ENCODE assay signal across 8 cellular contexts in genomic region chr12:57604454-57605307, GRCh38. TPM values are rescaled to one million over a fixed set of nuclear protein-coding genes. Genes with fewer than 3 reads are reported as not detected.
DNase-seq lines count a peak whose midpoint lies in the region; ATAC-seq lines count a peak whose summit lies in the region.

Gene DTX3, plus strand, starts transcription at chr12:57604824. Its CDS starts 1,694 bp downstream, at chr12:57606518.

- H3K4me3 ChIP-seq in BLaER1 treated with 17β-estradiol and CSF1 and Interleukin-3, amounts not matched to agents 10 nM and 100 nM = peak within 1 kb of the TSS; percentile 51 to 72 (median 60)
- peak within 1 kb of the TSS; percentile 84 for H3K4me3 ChIP-seq in right cardiac atrium (ENCODE audit: low read length)

- DNase-seq in NCI-H526 treated with DMSO at 0.1 percent for 48 hours (lab: John Stamatoyannopoulos, UW) = peak; percentile 15
- peak; percentile 57 to 87 (median 81) for DNase-seq in right cardiac atrium
- DNase-seq in posterior vena cava (ENCODE audit: low spot score) = no peak
- no peak for DNase-seq in NCI-H2029 treated with DMSO at 0.1 percent for 48 hours (lab: John Stamatoyannopoulos, UW)
- DNase-seq in glomerular visceral epithelial cell (ENCODE audit: extremely low spot score) = no peak

- ATAC-seq in GM21423 (IDR thresholded peaks at IDR 0.05; ENCODE audit: unreplicated experiment) (peak; percentile 50), right cardiac atrium (peak; percentile 60 to 64)

- no peaks in the 10 kb centered on the region for H4K20me1 ChIP-seq in BLaER1 treated with 17β-estradiol and CSF1 and Interleukin-3, amounts not matched to agents 10 nM and 100 nM

- intact Hi-C loops in right cardiac atrium (cut with DNase I) (no loop called here), posterior vena cava (cut with DNase I) (no loop called here)

- peak within 1 kb of the TSS; percentile 78 to 94 (median 89) for H3K4me2 ChIP-seq in BLaER1 treated with 17β-estradiol and CSF1 and Interleukin-3, amounts not matched to agents 10 nM and 100 nM

- H3K36me3 ChIP-seq in BLaER1 treated with 17β-estradiol and CSF1 and Interleukin-3, amounts not matched to agents 10 nM and 100 nM = peaks cover 0 to 29% (median 9%) of the 10 kb centered on the region in 11 experiments; a peak in 7 of 22 replicates

- peaks cover 21 to 48% (median 36%) of the 10 kb centered on the region in 10 experiments; a peak in 19 of 20 replicates for H3K4me1 ChIP-seq in BLaER1 treated with 17β-estradiol and CSF1 and Interleukin-3, amounts not matched to agents 10 nM and 100 nM
- peaks cover 6% of the 10 kb centered on the region for H3K4me1 ChIP-seq in right cardiac atrium (ENCODE audit: control insufficient read depth, insufficient read depth, low read length)

- no peaks in the 10 kb centered on the region for H3K9me3 ChIP-seq in BLaER1 treated with 17β-estradiol and CSF1 and Interleukin-3, amounts not matched to agents 10 nM and 100 nM (replicated peaks in 1 of 11)
- H3K9me3 ChIP-seq in right cardiac atrium (ENCODE audit: control insufficient read depth, low read length) = no peaks in the 10 kb centered on the region

- H3K27ac ChIP-seq in BLaER1 treated with 17β-estradiol and CSF1 and Interleukin-3, amounts not matched to agents 10 nM and 100 nM = peak within 1 kb of the TSS; percentile 44 to 71 (median 65); a peak in 18 of 22 replicates
- H3K27ac ChIP-seq in angular gyrus (ENCODE audit: low read depth, low read length) = peak within 1 kb of the TSS; percentile 97
- peak within 1 kb of the TSS; percentile 93 for H3K27ac ChIP-seq in right cardiac atrium (ENCODE audit: low read length)

- peak within 1 kb of the TSS; percentile 29 to 74 (median 70); a peak in 21 of 22 replicates for H3K9ac ChIP-seq in BLaER1 treated with 17β-estradiol and CSF1 and Interleukin-3, amounts not matched to agents 10 nM and 100 nM

- WGBS in right cardiac atrium = 2% methylated on average over 51 of the region's 52 CpGs

- H3K27me3 ChIP-seq in BLaER1 treated with 17β-estradiol and CSF1 and Interleukin-3, amounts not matched to agents 10 nM and 100 nM = peaks cover 38 to 70% (median 59%) of the 10 kb centered on the region in 11 experiments
- H3K27me3 ChIP-seq in right cardiac atrium (ENCODE audit: control insufficient read depth, insufficient read depth) = no peaks in the 10 kb centered on the region

RNA-seq across cellular contexts. Expression of gene DTX3, which starts in this region (rescaled TPM):
- total RNA-seq in right cardiac atrium (10 to 100 TPM; 29.3 to 44.6 (median 38.1) TPM), posterior vena cava (10 to 100 TPM; 32.4 to 35.6 TPM)
- 28.9 TPM for polyA plus RNA-seq in right cardiac atrium

Comparison
In these comparisons a context has a peak if more than half of its experiments do, and no peak if none do; other contexts are left out.
1. DNase-seq: peak in NCI-H526 treated with DMSO at 0.1 percent for 48 hours (single experiment) and right cardiac atrium (3 of 3); none in posterior vena cava (single experiment), NCI-H2029 treated with DMSO at 0.1 percent for 48 hours (single experiment) and glomerular visceral epithelial cell (single experiment).
2. Peak in every context shown above with its lines, with median percentiles within 50 percentile points of each other: H3K27ac ChIP-seq.